ENCODE assay signal across 1 cellular context in the genomic region with DNA sequence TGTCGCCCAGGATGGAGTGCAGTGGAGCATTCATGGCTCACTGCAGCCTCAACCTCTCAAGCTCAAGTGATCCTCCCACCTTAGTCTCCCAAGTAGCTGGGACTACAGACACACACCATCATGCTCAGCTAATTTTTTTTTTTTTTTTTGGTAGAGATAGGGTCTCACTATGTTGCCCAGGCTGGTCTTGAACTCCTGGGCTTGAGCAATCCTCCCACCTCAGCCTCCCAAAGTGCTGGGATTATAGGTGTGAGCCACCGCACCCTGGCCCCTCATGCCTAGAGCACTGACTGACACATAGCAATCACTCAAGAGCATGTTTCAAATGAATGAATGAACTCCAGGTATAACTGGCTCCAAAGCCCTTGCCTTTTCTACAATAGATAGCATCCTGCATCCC.
TF ChIP-seq lines count a peak whose summit lies in the region.

No MANE protein-coding gene starts in this region.

TF ChIP-seq in HepG2, 621 proteins besides CTCF, POLR2A, EP300 and RAD21:
- TF ChIP-seq ZNF121 (CRISPR knock-in tag; IDR thresholded peaks at IDR 0.05): peak; percentile 76
